Comparison of ENCODE assay signal across 8 cellular contexts in the genomic region with DNA sequence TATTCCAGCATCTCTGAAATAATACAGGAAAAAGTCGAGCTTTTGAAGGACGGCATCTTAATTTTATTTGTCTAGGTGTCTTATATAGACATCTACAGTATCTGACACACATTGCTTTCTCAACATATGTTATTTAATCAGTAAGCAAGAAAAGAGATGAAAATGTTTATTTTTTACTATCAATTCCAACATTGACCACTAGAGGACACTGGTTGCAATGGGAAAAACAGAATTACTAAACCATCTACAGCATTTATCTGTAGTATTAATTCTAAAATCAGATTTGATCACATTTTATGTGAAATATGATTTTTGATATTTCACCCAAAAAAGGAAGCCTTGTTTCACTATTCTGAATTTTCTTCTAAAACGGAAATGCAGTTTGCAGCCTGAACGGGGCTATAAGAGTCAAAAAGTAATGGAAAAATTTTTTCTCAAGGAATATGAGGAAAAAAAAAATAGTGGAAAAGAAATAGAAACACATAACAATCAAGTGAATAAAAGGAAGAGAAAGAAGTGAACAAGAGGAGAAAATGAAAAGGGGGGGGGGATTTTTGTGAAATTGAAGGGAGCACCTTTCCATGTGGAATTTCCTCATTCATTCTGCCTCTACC.
DNase-seq lines count a peak whose midpoint lies in the region; ATAC-seq and TF ChIP-seq lines count a peak whose summit lies in the region.

No MANE protein-coding gene starts in this region.

- no peak for ATAC-seq in GM23338
- no peak for ATAC-seq in WTC11
- peak; percentile 71 for ATAC-seq in left lobe of liver
- ATAC-seq in GM19324 (IDR thresholded peaks at IDR 0.05; ENCODE audit: low FRiP score, unreplicated experiment), result no peak

- TF ChIP-seq CTCF in GM23338 (conservative IDR thresholded peaks at IDR 0.05; ENCODE audit: low read depth in 2 of 2) (peak in 1 of 2 experiments; percentile 96; a peak in 3 of 4 replicates), WTC11 (IDR thresholded peaks at IDR 0.05) (peak; percentile 71)

- no peak overlapping the region for H2AFZ ChIP-seq in GM23338

- H3F3A ChIP-seq in GM23338 (replicated peaks; ENCODE audit: low read depth), result no peaks in the 10 kb centered on the region

- CTCF ChIA-PET in WTC11 (lab: Charles Lee), result no interaction called here

- no peaks in the 10 kb centered on the region for H4K20me1 ChIP-seq in GM23338 (replicated peaks; ENCODE audit: insufficient read depth)

- no peaks in the 10 kb centered on the region for H3K36me3 ChIP-seq in GM23338 (ENCODE audit: insufficient read depth)

- H3K9me2 ChIP-seq in GM23338 (ENCODE audit: insufficient read depth), result no peaks in the 10 kb centered on the region

- no peaks in the 10 kb centered on the region for H3K27me3 ChIP-seq in GM23338 (ENCODE audit: insufficient read depth)

- peak; percentile 41 to 59 for DNase-seq in AML-193 (lab: John Stamatoyannopoulos, UW)
- peak; percentile 25 for DNase-seq in GM23338 (ENCODE audit: low spot score)
- no peak for DNase-seq in WTC11 (ENCODE audit: low spot score)
- no peak for DNase-seq in left lobe of liver (ENCODE audit: low spot score)
- DNase-seq in activated naive CD8-positive, alpha-beta T cell treated with anti-CD3 and anti-CD28 coated beads for 36 hours, result no peak
- DNase-seq in HPDE6-E6E7 (ENCODE audit: extremely low spot score), result no peak
- DNase-seq in NCI-H2107 treated with DMSO at 0.1 percent for 48 hours (lab: John Stamatoyannopoulos, UW; ENCODE audit: unreplicated experiment), result no peak

- H3K27ac Mint-ChIP-seq in GM23338 (no peak overlapping the region), WTC11 (no peak overlapping the region)
- no peak overlapping the region for H3K27ac Mint-ChIP-seq in activated naive CD8-positive, alpha-beta T cell treated with anti-CD3 and anti-CD28 coated beads for 36 hours

- no peaks in the 10 kb centered on the region for H3K4me1 Mint-ChIP-seq in GM23338
- H3K4me1 Mint-ChIP-seq in WTC11, result no peaks in the 10 kb centered on the region
- H3K4me1 Mint-ChIP-seq in activated naive CD8-positive, alpha-beta T cell treated with anti-CD3 and anti-CD28 coated beads for 36 hours, result peaks cover 7% of the 10 kb centered on the region

- H3K27ac ChIP-seq in GM23338 (ENCODE audit: low read depth), result no peak overlapping the region

- H3K4me3 Mint-ChIP-seq in GM23338 (no peak overlapping the region), WTC11 (no peak overlapping the region)
- H3K4me3 Mint-ChIP-seq in activated naive CD8-positive, alpha-beta T cell treated with anti-CD3 and anti-CD28 coated beads for 36 hours, result no peak overlapping the region

- no peaks in the 10 kb centered on the region for H3K9me3 Mint-ChIP-seq in GM23338
- peaks cover 12% of the 10 kb centered on the region; the same call in 1 of the 2 replicates for H3K9me3 Mint-ChIP-seq in WTC11
- H3K9me3 Mint-ChIP-seq in activated naive CD8-positive, alpha-beta T cell treated with anti-CD3 and anti-CD28 coated beads for 36 hours, result no peaks in the 10 kb centered on the region

- no peaks in the 10 kb centered on the region for H3K4me1 ChIP-seq in GM23338 (ENCODE audit: insufficient read depth)

- no peak overlapping the region for H3K4me3 ChIP-seq in GM23338

- no peaks in the 10 kb centered on the region for H3K36me3 Mint-ChIP-seq in GM23338 (ENCODE audit: low read depth)
- H3K36me3 Mint-ChIP-seq in WTC11, result no peaks in the 10 kb centered on the region
- peaks cover 6% of the 10 kb centered on the region for H3K36me3 Mint-ChIP-seq in activated naive CD8-positive, alpha-beta T cell treated with anti-CD3 and anti-CD28 coated beads for 36 hours

- no peaks in the 10 kb centered on the region for H3K27me3 Mint-ChIP-seq in GM23338 (ENCODE audit: insufficient read depth, low read depth, poor library complexity)
- H3K27me3 Mint-ChIP-seq in WTC11 (ENCODE audit: low read depth), result no peaks in the 10 kb centered on the region
- H3K27me3 Mint-ChIP-seq in activated naive CD8-positive, alpha-beta T cell treated with anti-CD3 and anti-CD28 coated beads for 36 hours, result no peaks in the 10 kb centered on the region

- POLR2A ChIA-PET in WTC11 (lab: Charles Lee), result no interaction called here

- no peak overlapping the region for H3K4me2 ChIP-seq in GM23338

- no peaks in the 10 kb centered on the region for H3K79me2 ChIP-seq in GM23338 (replicated peaks; ENCODE audit: insufficient read depth)

TF ChIP-seq in GM23338, 12 proteins besides CTCF, POLR2A, EP300 and RAD21 (continues in another document):
- TF ChIP-seq EZH2 (IDR thresholded peaks at IDR 0.05; ENCODE audit: low read depth, unreplicated experiment) (no peak), NANOG (IDR thresholded peaks at IDR 0.05; ENCODE audit: borderline replicate concordance) (no peak), JUNB (IDR thresholded peaks at IDR 0.05; ENCODE audit: unreplicated experiment) (no peak)
- TF ChIP-seq, protein P1, sequence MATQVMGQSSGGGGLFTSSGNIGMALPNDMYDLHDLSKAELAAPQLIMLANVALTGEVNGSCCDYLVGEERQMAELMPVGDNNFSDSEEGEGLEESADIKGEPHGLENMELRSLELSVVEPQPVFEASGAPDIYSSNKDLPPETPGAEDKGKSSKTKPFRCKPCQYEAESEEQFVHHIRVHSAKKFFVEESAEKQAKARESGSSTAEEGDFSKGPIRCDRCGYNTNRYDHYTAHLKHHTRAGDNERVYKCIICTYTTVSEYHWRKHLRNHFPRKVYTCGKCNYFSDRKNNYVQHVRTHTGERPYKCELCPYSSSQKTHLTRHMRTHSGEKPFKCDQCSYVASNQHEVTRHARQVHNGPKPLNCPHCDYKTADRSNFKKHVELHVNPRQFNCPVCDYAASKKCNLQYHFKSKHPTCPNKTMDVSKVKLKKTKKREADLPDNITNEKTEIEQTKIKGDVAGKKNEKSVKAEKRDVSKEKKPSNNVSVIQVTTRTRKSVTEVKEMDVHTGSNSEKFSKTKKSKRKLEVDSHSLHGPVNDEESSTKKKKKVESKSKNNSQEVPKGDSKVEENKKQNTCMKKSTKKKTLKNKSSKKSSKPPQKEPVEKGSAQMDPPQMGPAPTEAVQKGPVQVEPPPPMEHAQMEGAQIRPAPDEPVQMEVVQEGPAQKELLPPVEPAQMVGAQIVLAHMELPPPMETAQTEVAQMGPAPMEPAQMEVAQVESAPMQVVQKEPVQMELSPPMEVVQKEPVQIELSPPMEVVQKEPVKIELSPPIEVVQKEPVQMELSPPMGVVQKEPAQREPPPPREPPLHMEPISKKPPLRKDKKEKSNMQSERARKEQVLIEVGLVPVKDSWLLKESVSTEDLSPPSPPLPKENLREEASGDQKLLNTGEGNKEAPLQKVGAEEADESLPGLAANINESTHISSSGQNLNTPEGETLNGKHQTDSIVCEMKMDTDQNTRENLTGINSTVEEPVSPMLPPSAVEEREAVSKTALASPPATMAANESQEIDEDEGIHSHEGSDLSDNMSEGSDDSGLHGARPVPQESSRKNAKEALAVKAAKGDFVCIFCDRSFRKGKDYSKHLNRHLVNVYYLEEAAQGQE (IDR thresholded peaks at IDR 0.05; ENCODE audit: unreplicated experiment), result no peak

TF ChIP-seq in WTC11, 78 proteins besides CTCF, POLR2A, EP300 and RAD21:
- no peak for TF ChIP-seq ZNF396 (CRISPR knock-in tag; IDR thresholded peaks at IDR 0.05; ENCODE audit: borderline replicate concordance)
- TF ChIP-seq GABPB1 (CRISPR knock-in tag; IDR thresholded peaks at IDR 0.05), result no peak
- TF ChIP-seq CREM (CRISPR knock-in tag; IDR thresholded peaks at IDR 0.05), result no peak
- TF ChIP-seq ETV6 (CRISPR knock-in tag; IDR thresholded peaks at IDR 0.05), result no peak
- TF ChIP-seq, protein P2, sequence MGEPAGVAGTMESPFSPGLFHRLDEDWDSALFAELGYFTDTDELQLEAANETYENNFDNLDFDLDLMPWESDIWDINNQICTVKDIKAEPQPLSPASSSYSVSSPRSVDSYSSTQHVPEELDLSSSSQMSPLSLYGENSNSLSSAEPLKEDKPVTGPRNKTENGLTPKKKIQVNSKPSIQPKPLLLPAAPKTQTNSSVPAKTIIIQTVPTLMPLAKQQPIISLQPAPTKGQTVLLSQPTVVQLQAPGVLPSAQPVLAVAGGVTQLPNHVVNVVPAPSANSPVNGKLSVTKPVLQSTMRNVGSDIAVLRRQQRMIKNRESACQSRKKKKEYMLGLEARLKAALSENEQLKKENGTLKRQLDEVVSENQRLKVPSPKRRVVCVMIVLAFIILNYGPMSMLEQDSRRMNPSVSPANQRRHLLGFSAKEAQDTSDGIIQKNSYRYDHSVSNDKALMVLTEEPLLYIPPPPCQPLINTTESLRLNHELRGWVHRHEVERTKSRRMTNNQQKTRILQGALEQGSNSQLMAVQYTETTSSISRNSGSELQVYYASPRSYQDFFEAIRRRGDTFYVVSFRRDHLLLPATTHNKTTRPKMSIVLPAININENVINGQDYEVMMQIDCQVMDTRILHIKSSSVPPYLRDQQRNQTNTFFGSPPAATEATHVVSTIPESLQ (CRISPR knock-in tag; IDR thresholded peaks at IDR 0.05), result no peak
- no peak for TF ChIP-seq ZNF416 (CRISPR knock-in tag; IDR thresholded peaks at IDR 0.05)
- TF ChIP-seq, protein P3, sequence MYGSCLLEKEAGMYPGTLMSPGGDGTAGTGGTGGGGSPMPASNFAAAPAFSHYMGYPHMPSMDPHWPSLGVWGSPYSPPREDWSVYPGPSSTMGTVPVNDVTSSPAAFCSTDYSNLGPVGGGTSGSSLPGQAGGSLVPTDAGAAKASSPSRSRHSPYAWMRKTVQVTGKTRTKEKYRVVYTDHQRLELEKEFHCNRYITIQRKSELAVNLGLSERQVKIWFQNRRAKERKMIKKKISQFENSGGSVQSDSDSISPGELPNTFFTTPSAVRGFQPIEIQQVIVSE (CRISPR knock-in tag; IDR thresholded peaks at IDR 0.05; ENCODE audit: borderline replicate concordance), result no peak

Comparison
In these comparisons a context has a peak if more than half of its experiments do, and no peak if none do; other contexts are left out.
1. DNase-seq: peak in AML-193 (2 of 2) and GM23338 (single experiment); none in WTC11 (single experiment), left lobe of liver (single experiment), activated naive CD8-positive, alpha-beta T cell treated with anti-CD3 and anti-CD28 coated beads for 36 hours (single experiment), HPDE6-E6E7 (single experiment) and NCI-H2107 treated with DMSO at 0.1 percent for 48 hours (single experiment).